In the genomic region with DNA sequence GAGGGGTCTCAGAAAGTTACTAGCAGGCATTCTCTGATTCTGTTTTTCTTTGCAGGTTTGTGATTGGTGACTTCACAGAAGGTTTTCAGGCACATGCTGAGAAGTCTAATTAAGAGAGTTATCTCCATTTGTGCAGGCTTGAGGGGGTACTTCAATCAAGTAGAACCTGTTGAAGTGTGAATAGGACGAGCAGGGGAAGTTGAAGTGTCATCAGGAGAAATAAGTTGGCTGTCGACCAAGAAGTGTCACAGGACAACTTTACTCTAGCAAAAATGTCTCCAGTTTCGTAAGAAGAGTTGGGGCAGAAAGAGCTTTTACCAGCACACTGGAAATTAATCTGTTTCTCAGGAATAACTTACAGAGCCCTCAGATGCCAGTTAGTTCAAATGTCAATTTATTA, we compare ENCODE assay signal across 18 cellular contexts.
DNase-seq lines count a peak whose midpoint lies in the region; ATAC-seq and TF ChIP-seq lines count a peak whose summit lies in the region.
"Had no signal": no experiment of that assay in that cellular context is flagged by ENCODE, and none has a peak within 500 bp of the region (broad histone marks: within the 10 kb centered on the region; RNA-seq: fewer than 3 reads in every experiment).

No MANE protein-coding gene starts in this region.

- H4K20me1 ChIP-seq in OCI-LY3 (ENCODE audit: insufficient read depth, low read length): no peaks in the 10 kb centered on the region

- no peak for ATAC-seq in GM21737 (IDR thresholded peaks at IDR 0.05; ENCODE audit: unreplicated experiment)
- ATAC-seq: activated CD4-positive, alpha-beta T cell treated with anti-CD3 and anti-CD28 coated beads for 36 hours; foreskin keratinocyte; left cardiac atrium had no signal

- no peak overlapping the region for H3K9ac ChIP-seq in OCI-LY3 (ENCODE audit: low read length)

- H3K27ac ChIP-seq in OCI-LY3 (ENCODE audit: low read length): no peak overlapping the region
- H3K27ac ChIP-seq: foreskin keratinocyte had no signal

- no peak for TF ChIP-seq CTCF in AG10803 (conservative IDR thresholded peaks at IDR 0.05; ENCODE audit: low read length)
- no peak for TF ChIP-seq CTCF in OCI-LY3 (IDR thresholded peaks at IDR 0.05; ENCODE audit: low read depth, low read length)
- TF ChIP-seq CTCF in fibroblast of pulmonary artery (IDR thresholded peaks at IDR 0.05; ENCODE audit: low read length, missing control alignments): no peak

- DNase-seq in AG10803 (ENCODE audit: low read depth): peak; percentile 10
- peak; percentile 20 to 46 for DNase-seq in Kasumi-1 (lab: John Stamatoyannopoulos, UW)
- peak; percentile 1 for DNase-seq in fibroblast of pulmonary artery (ENCODE audit: low read depth)
- DNase-seq in HK-2 (ENCODE audit: unreplicated experiment): no peak
- no peak for DNase-seq in NCI-H2196 (lab: John Stamatoyannopoulos, UW; ENCODE audit: unreplicated experiment)
- DNase-seq in putamen (ENCODE audit: low spot score): no peak
- DNase-seq: activated CD4-positive, alpha-beta T cell treated with anti-CD3 and anti-CD28 coated beads for 36 hours; activated gamma-delta T cell treated with Interleukin-2 at 50 U/mL for 16 hours; aorta; foreskin keratinocyte; left cardiac atrium; NCI-H2171 treated with DMSO at 0.1 percent for 48 hours; SHP77 treated with DMSO at 0.1 percent for 48 hours; stimulated activated CD4-positive, alpha-beta T cell treated with anti-CD3 and anti-CD28 coated beads, Interleukin-4, amount 100 ng/mL, for 4 hours; stimulated activated CD8-positive, alpha-beta memory T cell treated with anti-CD3 and anti-CD28 coated beads, Interleukin-4, amount 100 ng/mL, for 48 hours; substantia nigra had no signal

- no peaks in the 10 kb centered on the region for H3K27me3 ChIP-seq in OCI-LY3 (ENCODE audit: low read depth, low read length)
- H3K27me3 ChIP-seq: foreskin keratinocyte had no signal

- H3K4me2 ChIP-seq in OCI-LY3 (ENCODE audit: low read length): no peak overlapping the region

- no peak overlapping the region for H3K4me3 ChIP-seq in AG10803 (ENCODE audit: low read length)
- H3K4me3 ChIP-seq in OCI-LY3 (ENCODE audit: low read length): no peak overlapping the region
- no peak overlapping the region for H3K4me3 ChIP-seq in fibroblast of pulmonary artery (replicated peaks; ENCODE audit: low read depth, low read length)

- no peaks in the 10 kb centered on the region for H3K36me3 ChIP-seq in OCI-LY3 (replicated peaks; ENCODE audit: low read depth, low read length)

- no peaks in the 10 kb centered on the region for H3K79me2 ChIP-seq in OCI-LY3 (ENCODE audit: low read length)

- peak overlapping the region; percentile 31 for H2AFZ ChIP-seq in OCI-LY3 (ENCODE audit: low read depth, low read length)

- H3K4me1 ChIP-seq in OCI-LY3 (ENCODE audit: low read length): peaks cover 5% of the 10 kb centered on the region; the same call in 1 of the 2 replicates
- H3K4me1 ChIP-seq: foreskin keratinocyte had no signal

- H3K9me3 ChIP-seq in OCI-LY3 (ENCODE audit: insufficient read depth, low read length): no peaks in the 10 kb centered on the region

Comparison
In these comparisons a context has a peak if more than half of its experiments do, and no peak if none do; other contexts are left out.
1. DNase-seq: peak in AG10803 (single experiment), Kasumi-1 (2 of 2) and fibroblast of pulmonary artery (single experiment); none in HK-2 (single experiment), NCI-H2196 (single experiment) and putamen (single experiment).